In the genomic region with DNA sequence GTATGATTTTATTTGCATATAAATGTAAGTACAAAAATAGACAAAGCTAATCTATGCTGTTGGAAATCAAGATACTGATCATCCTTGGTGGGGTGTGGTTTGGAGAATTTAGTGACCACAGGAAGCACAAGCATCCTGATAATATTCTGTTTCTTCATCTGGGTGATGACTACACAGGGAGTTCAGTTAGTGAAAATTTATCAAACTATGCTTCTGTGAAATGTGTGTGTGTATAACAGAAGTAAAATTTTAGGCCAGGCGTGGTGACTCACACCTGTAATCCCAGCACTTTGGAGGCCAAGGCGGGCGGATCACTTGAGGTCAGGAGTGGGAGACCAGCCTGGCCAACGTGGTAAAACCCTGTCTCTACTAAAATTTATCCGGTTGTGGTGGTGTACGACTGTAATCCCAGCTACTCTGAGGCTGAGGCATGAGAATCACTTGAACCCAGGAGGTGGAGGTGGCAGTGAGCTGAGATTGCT, we compare ENCODE assay signal across 2 cellular contexts.
A peak's percentile ranks its signal among the peaks of the same experiment; 100 is the strongest.
TF ChIP-seq lines count a peak whose summit lies in the region.

No MANE protein-coding gene starts in this region.

TF ChIP-seq in IMR-90, 13 proteins besides CTCF, POLR2A, EP300 and RAD21:
- no peak for TF ChIP-seq BHLHE40 (IDR thresholded peaks at IDR 0.05; ENCODE audit: low read depth, low read length)
- peak; percentile 56 for TF ChIP-seq CEBPB (IDR thresholded peaks at IDR 0.05; ENCODE audit: low read depth, low read length)
- no peak for TF ChIP-seq MAZ (IDR thresholded peaks at IDR 0.05; ENCODE audit: borderline replicate concordance, low read depth, low read length)

TF ChIP-seq in GM23338, 12 proteins besides CTCF, POLR2A, EP300 and RAD21:
- TF ChIP-seq EZH2phosphoT487 (IDR thresholded peaks at IDR 0.05; ENCODE audit: unreplicated experiment), result no peak
- TF ChIP-seq, protein P1, sequence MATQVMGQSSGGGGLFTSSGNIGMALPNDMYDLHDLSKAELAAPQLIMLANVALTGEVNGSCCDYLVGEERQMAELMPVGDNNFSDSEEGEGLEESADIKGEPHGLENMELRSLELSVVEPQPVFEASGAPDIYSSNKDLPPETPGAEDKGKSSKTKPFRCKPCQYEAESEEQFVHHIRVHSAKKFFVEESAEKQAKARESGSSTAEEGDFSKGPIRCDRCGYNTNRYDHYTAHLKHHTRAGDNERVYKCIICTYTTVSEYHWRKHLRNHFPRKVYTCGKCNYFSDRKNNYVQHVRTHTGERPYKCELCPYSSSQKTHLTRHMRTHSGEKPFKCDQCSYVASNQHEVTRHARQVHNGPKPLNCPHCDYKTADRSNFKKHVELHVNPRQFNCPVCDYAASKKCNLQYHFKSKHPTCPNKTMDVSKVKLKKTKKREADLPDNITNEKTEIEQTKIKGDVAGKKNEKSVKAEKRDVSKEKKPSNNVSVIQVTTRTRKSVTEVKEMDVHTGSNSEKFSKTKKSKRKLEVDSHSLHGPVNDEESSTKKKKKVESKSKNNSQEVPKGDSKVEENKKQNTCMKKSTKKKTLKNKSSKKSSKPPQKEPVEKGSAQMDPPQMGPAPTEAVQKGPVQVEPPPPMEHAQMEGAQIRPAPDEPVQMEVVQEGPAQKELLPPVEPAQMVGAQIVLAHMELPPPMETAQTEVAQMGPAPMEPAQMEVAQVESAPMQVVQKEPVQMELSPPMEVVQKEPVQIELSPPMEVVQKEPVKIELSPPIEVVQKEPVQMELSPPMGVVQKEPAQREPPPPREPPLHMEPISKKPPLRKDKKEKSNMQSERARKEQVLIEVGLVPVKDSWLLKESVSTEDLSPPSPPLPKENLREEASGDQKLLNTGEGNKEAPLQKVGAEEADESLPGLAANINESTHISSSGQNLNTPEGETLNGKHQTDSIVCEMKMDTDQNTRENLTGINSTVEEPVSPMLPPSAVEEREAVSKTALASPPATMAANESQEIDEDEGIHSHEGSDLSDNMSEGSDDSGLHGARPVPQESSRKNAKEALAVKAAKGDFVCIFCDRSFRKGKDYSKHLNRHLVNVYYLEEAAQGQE (IDR thresholded peaks at IDR 0.05; ENCODE audit: unreplicated experiment), result no peak
- no peak for TF ChIP-seq JUNB (IDR thresholded peaks at IDR 0.05; ENCODE audit: unreplicated experiment)
- TF ChIP-seq ZNF114 (CRISPR knock-in tag; IDR thresholded peaks at IDR 0.05), result no peak
- TF ChIP-seq POLR2AphosphoS5 (IDR thresholded peaks at IDR 0.05; ENCODE audit: low read depth), result no peak
- no peak for TF ChIP-seq NANOG (IDR thresholded peaks at IDR 0.05; ENCODE audit: borderline replicate concordance)
- no peak for TF ChIP-seq EZH2 (IDR thresholded peaks at IDR 0.05; ENCODE audit: low read depth, unreplicated experiment)
- TF ChIP-seq, protein P2, sequence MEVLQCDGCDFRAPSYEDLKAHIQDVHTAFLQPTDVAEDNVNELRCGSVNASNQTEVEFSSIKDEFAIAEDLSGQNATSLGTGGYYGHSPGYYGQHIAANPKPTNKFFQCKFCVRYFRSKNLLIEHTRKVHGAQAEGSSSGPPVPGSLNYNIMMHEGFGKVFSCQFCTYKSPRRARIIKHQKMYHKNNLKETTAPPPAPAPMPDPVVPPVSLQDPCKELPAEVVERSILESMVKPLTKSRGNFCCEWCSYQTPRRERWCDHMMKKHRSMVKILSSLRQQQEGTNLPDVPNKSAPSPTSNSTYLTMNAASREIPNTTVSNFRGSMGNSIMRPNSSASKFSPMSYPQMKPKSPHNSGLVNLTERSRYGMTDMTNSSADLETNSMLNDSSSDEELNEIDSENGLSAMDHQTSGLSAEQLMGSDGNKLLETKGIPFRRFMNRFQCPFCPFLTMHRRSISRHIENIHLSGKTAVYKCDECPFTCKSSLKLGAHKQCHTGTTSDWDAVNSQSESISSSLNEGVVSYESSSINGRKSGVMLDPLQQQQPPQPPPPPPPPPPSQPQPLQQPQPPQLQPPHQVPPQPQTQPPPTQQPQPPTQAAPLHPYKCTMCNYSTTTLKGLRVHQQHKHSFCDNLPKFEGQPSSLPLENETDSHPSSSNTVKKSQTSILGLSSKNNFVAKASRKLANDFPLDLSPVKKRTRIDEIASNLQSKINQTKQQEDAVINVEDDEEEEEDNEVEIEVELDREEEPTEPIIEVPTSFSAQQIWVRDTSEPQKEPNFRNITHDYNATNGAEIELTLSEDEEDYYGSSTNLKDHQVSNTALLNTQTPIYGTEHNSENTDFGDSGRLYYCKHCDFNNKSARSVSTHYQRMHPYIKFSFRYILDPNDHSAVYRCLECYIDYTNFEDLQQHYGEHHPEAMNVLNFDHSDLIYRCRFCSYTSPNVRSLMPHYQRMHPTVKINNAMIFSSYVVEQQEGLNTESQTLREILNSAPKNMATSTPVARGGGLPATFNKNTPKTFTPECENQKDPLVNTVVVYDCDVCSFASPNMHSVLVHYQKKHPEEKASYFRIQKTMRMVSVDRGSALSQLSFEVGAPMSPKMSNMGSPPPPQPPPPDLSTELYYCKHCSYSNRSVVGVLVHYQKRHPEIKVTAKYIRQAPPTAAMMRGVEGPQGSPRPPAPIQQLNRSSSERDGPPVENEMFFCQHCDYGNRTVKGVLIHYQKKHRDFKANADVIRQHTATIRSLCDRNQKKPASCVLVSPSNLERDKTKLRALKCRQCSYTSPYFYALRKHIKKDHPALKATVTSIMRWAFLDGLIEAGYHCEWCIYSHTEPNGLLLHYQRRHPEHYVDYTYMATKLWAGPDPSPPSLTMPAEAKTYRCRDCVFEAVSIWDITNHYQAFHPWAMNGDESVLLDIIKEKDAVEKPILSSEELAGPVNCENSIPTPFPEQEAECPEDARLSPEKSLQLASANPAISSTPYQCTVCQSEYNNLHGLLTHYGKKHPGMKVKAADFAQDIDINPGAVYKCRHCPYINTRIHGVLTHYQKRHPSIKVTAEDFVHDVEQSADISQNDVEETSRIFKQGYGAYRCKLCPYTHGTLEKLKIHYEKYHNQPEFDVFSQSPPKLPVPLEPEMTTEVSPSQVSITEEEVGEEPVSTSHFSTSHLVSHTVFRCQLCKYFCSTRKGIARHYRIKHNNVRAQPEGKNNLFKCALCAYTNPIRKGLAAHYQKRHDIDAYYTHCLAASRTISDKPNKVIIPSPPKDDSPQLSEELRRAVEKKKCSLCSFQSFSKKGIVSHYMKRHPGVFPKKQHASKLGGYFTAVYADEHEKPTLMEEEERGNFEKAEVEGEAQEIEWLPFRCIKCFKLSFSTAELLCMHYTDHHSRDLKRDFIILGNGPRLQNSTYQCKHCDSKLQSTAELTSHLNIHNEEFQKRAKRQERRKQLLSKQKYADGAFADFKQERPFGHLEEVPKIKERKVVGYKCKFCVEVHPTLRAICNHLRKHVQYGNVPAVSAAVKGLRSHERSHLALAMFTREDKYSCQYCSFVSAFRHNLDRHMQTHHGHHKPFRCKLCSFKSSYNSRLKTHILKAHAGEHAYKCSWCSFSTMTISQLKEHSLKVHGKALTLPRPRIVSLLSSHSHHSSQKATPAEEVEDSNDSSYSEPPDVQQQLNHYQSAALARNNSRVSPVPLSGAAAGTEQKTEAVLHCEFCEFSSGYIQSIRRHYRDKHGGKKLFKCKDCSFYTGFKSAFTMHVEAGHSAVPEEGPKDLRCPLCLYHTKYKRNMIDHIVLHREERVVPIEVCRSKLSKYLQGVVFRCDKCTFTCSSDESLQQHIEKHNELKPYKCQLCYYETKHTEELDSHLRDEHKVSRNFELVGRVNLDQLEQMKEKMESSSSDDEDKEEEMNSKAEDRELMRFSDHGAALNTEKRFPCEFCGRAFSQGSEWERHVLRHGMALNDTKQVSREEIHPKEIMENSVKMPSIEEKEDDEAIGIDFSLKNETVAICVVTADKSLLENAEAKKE (CRISPR knock-in tag; IDR thresholded peaks at IDR 0.05), result no peak
- no peak for TF ChIP-seq CREB1 (CRISPR knock-in tag; IDR thresholded peaks at IDR 0.05; ENCODE audit: low read depth)
- TF ChIP-seq, protein P3, sequence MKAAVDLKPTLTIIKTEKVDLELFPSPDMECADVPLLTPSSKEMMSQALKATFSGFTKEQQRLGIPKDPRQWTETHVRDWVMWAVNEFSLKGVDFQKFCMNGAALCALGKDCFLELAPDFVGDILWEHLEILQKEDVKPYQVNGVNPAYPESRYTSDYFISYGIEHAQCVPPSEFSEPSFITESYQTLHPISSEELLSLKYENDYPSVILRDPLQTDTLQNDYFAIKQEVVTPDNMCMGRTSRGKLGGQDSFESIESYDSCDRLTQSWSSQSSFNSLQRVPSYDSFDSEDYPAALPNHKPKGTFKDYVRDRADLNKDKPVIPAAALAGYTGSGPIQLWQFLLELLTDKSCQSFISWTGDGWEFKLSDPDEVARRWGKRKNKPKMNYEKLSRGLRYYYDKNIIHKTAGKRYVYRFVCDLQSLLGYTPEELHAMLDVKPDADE (IDR thresholded peaks at IDR 0.05), result no peak
- no peak for TF ChIP-seq ZNF331 (CRISPR knock-in tag; IDR thresholded peaks at IDR 0.05; ENCODE audit: low read depth)
- TF ChIP-seq STAT1 (IDR thresholded peaks at IDR 0.05; ENCODE audit: unreplicated experiment), result no peak
